30 cellular contexts compared by ENCODE assay signal in genomic region chrY:16136576-16137298, GRCh38.
"Had no signal": no experiment of that assay in that cellular context is flagged by ENCODE, and none has a peak within 500 bp of the region (broad histone marks: within the 10 kb centered on the region; RNA-seq: fewer than 3 reads in every experiment).

No MANE protein-coding gene starts in this region.

- H3K36me3 Mint-ChIP-seq: naive thymus-derived CD8-positive, alpha-beta T cell; stimulated activated naive B cell treated with anti-CD40 and anti-IgM and Interleukin-4, amounts not matched to agents 10 μg/mL and 1 μg/mL and 100 μg/mL, for 72 hours had no signal

- H3K27me3 ChIP-seq: pancreas, stomach, testis, thyroid gland, transverse colon, upper lobe of left lung, vagina had no signal

- H3K4me3 ChIP-seq: lower lobe of right lung, pancreas, prostate gland, skin epidermis, stomach, testis, thyroid gland, transverse colon, upper lobe of left lung, vagina had no signal

- H3K27ac Mint-ChIP-seq: naive thymus-derived CD8-positive, alpha-beta T cell; nephron; stimulated activated naive B cell treated with anti-CD40 and anti-IgM and Interleukin-4, amounts not matched to agents 10 μg/mL and 1 μg/mL and 100 μg/mL, for 72 hours had no signal

- H3K27me3 Mint-ChIP-seq: naive thymus-derived CD8-positive, alpha-beta T cell; stimulated activated naive B cell treated with anti-CD40 and anti-IgM and Interleukin-4, amounts not matched to agents 10 μg/mL and 1 μg/mL and 100 μg/mL, for 72 hours had no signal

- DNase-seq: hippocampal formation; kidney glomerular epithelial cell; left cardiac atrium; lower lobe of right lung; mammary epithelial cell; mesenchymal stem cell; naive thymus-derived CD8-positive, alpha-beta T cell; nucleus accumbens; pancreas; posterior cingulate gyrus; retina; right cardiac atrium; stimulated activated CD4-positive, alpha-beta T cell treated with anti-CD3 and anti-CD28 coated beads, Interleukin-12 subunit alpha, Interleukin-12 subunit beta, amount 100 ng/mL, for 4 hours; stimulated activated CD4-positive, alpha-beta T cell treated with anti-CD3 and anti-CD28 coated beads, Interleukin-15, amount 100 ng/mL, for 24 hours; stimulated activated CD4-positive, alpha-beta T cell treated with anti-CD3 and anti-CD28 coated beads, Interleukin-2, amount 100 ng/mL, for 24 hours; stimulated activated CD4-positive, alpha-beta T cell treated with anti-CD3 and anti-CD28 coated beads, Interleukin-4, amount 100 ng/mL, for 1 hour; stimulated activated naive B cell treated with anti-CD40 and anti-IgM and Interleukin-4, amounts not matched to agents 10 μg/mL and 1 μg/mL and 100 μg/mL, for 72 hours; stimulated activated naive CD8-positive, alpha-beta T cell treated with anti-CD3 and anti-CD28 coated beads, Interleukin-15, Interleukin-2, amounts not matched to agents 100 U/mL and 50 U/mL, for 24 hours; stomach; testis; thyroid gland; transverse colon; upper lobe of left lung had no signal

- H3K27ac ChIP-seq: lower lobe of right lung, pancreas, prostate gland, skin epidermis, stomach, testis, thyroid gland, transverse colon, upper lobe of left lung, vagina had no signal

- H3K4me3 Mint-ChIP-seq: naive thymus-derived CD8-positive, alpha-beta T cell; nephron; neural crest cell; stimulated activated naive B cell treated with anti-CD40 and anti-IgM and Interleukin-4, amounts not matched to agents 10 μg/mL and 1 μg/mL and 100 μg/mL, for 72 hours had no signal

- H3K36me3 ChIP-seq: lower lobe of right lung, pancreas, prostate gland, stomach, thyroid gland, transverse colon, upper lobe of left lung, vagina had no signal

- ATAC-seq: left cardiac atrium; left lobe of liver; lower lobe of right lung; naive thymus-derived CD8-positive, alpha-beta T cell; pancreas; right cardiac atrium; sciatic nerve; stimulated activated naive B cell treated with anti-CD40 and anti-IgM and Interleukin-4, amounts not matched to agents 10 μg/mL and 1 μg/mL and 100 μg/mL, for 72 hours; stimulated activated naive CD8-positive, alpha-beta T cell treated with anti-CD3 and anti-CD28 coated beads, Interleukin-15, Interleukin-2, amounts not matched to agents 100 U/mL and 50 U/mL, for 24 hours had no signal

- H3K9me3 Mint-ChIP-seq: nephron, neural crest cell had no signal

- H3K4me1 Mint-ChIP-seq: naive thymus-derived CD8-positive, alpha-beta T cell; nephron; neural crest cell; stimulated activated naive B cell treated with anti-CD40 and anti-IgM and Interleukin-4, amounts not matched to agents 10 μg/mL and 1 μg/mL and 100 μg/mL, for 72 hours had no signal

- H3K9me3 ChIP-seq: lower lobe of right lung, pancreas, prostate gland, stomach, testis, thyroid gland, transverse colon, upper lobe of left lung, vagina had no signal

- H3K4me1 ChIP-seq: lower lobe of right lung, pancreas, prostate gland, stomach, testis, thyroid gland, transverse colon, upper lobe of left lung, vagina had no signal
